Comparison of ENCODE assay signal across 10 cellular contexts in the genomic region with DNA sequence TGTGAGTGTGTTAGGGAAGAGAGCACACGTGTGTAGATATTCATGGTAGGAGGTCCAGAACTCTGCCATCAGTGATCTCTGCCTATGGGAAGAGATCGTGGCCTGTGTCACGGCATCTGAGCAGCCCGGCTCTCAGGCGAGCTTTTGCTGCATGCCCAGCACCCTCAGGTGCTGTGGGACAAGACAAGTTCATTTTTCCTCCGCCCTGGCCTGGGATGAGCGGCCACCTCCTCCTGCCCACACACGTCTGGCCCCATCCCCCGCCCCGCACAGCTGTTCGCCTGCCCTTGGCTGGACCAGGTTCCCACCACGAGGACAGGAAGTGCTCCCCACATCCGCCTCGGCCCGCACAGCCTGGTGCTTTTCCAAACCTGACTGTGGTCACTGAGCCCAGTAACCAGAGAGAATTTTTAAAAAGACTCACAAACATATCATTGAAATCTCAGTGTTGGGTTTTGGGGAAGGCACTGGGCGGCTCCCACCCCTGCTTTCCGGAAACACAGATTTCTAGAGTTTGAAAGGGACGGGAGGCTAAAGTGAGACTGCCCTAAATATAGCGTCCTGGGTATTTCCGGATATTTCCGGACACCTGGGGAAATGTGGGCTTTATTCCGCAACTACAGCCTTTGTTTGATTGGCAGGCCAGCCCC. TPM values are rescaled to one million over a fixed set of nuclear protein-coding genes. Genes with fewer than 3 reads are reported as not detected.
DNase-seq lines count a peak whose midpoint lies in the region; ATAC-seq and TF ChIP-seq lines count a peak whose summit lies in the region.
"Had no signal": no experiment of that assay in that cellular context is flagged by ENCODE, and none has a peak within 500 bp of the region (broad histone marks: within the 10 kb centered on the region; RNA-seq: fewer than 3 reads in every experiment).

No MANE protein-coding gene starts in this region.

- H3K27ac Mint-ChIP-seq in activated CD4-positive, alpha-beta T cell treated with anti-CD3 and anti-CD28 coated beads for 36 hours, result peak overlapping the region; percentile 55
- H3K27ac Mint-ChIP-seq in activated naive CD8-positive, alpha-beta T cell, result no peak overlapping the region

- H3K79me2 ChIP-seq in osteoblast (ENCODE audit: insufficient read depth, low read length), result no peaks in the 10 kb centered on the region

- H3K36me3 Mint-ChIP-seq in activated CD4-positive, alpha-beta T cell treated with anti-CD3 and anti-CD28 coated beads for 36 hours (ENCODE audit: low read depth), result no peaks in the 10 kb centered on the region
- H3K36me3 Mint-ChIP-seq in activated naive CD8-positive, alpha-beta T cell, result no peaks in the 10 kb centered on the region

- peak overlapping the region; percentile 80 for H2AFZ ChIP-seq in osteoblast (ENCODE audit: low read length)

- peak overlapping the region; percentile 73 for H3K4me2 ChIP-seq in osteoblast (ENCODE audit: insufficient read depth, low read length)

- H3K4me3 Mint-ChIP-seq in activated CD4-positive, alpha-beta T cell treated with anti-CD3 and anti-CD28 coated beads for 36 hours, result no peak overlapping the region
- peak overlapping the region; percentile 51 for H3K4me3 Mint-ChIP-seq in activated naive CD8-positive, alpha-beta T cell

- TF ChIP-seq CTCF in osteoblast (IDR thresholded peaks at IDR 0.05; ENCODE audit: extremely low read depth, low read depth, low read length), result no peak

- POLR2A ChIA-PET in activated CD4-positive, alpha-beta T cell treated with anti-CD3 and anti-CD28 coated beads for 36 hours (lab: Charles Lee), result no interaction called here

- intact Hi-C loops in activated CD4-positive, alpha-beta T cell treated with anti-CD3 and anti-CD28 coated beads for 36 hours (cut with DNase I, micrococcal nuclease), result no loop called here

- no peaks in the 10 kb centered on the region for H3K9me3 Mint-ChIP-seq in activated CD4-positive, alpha-beta T cell treated with anti-CD3 and anti-CD28 coated beads for 36 hours (ENCODE audit: low read depth)
- H3K9me3 Mint-ChIP-seq in activated naive CD8-positive, alpha-beta T cell (ENCODE audit: low read depth), result no peaks in the 10 kb centered on the region

- peak; percentile 43 for DNase-seq in activated CD4-positive, alpha-beta T cell treated with anti-CD3 and anti-CD28 coated beads for 36 hours
- no peak for DNase-seq in activated CD4-positive, alpha-beta T cell treated with anti-CD3 and anti-CD28 coated beads for 1 hour
- DNase-seq in osteoblast (ENCODE audit: insufficient read length, low spot score, missing footprints), result peak; percentile 92
- DNase-seq in NCI-H2029 (lab: John Stamatoyannopoulos, UW), result no peak
- no peak for DNase-seq in pons (ENCODE audit: low spot score)
- no peak for DNase-seq in amniotic stem cell (lab: John Stamatoyannopoulos, UW)

- H3K36me3 ChIP-seq in osteoblast (ENCODE audit: insufficient read depth, low read length), result no peaks in the 10 kb centered on the region
- H3K36me3 ChIP-seq: thoracic aorta had no signal

- CTCF ChIA-PET in activated CD4-positive, alpha-beta T cell treated with anti-CD3 and anti-CD28 coated beads for 36 hours (lab: Charles Lee), result interaction anchor here (0.6 to 1.1 kb wide), 4 partner anchors 19 to 155 kb away, joined by 3 to 4 read pairs (median 4); no protein-coding TSS in a partner anchor

- H3K27me3 ChIP-seq in osteoblast (ENCODE audit: insufficient read depth, low read length), result no peaks in the 10 kb centered on the region

- H3K27ac ChIP-seq in osteoblast (ENCODE audit: low read depth, low read length), result peak overlapping the region; percentile 72
- H3K27ac ChIP-seq: thoracic aorta had no signal

- peak overlapping the region; percentile 44 for H3K4me3 ChIP-seq in osteoblast (ENCODE audit: insufficient read depth, low read length)
- H3K4me3 ChIP-seq: thoracic aorta had no signal

- peak; percentile 23 for ATAC-seq in activated CD4-positive, alpha-beta T cell treated with anti-CD3 and anti-CD28 coated beads for 36 hours
- ATAC-seq in HG03064 (IDR thresholded peaks at IDR 0.05; ENCODE audit: low read depth, unreplicated experiment), result peak; percentile 58

- peaks cover 9% of the 10 kb centered on the region for H3K4me1 Mint-ChIP-seq in activated CD4-positive, alpha-beta T cell treated with anti-CD3 and anti-CD28 coated beads for 36 hours
- peaks cover 11% of the 10 kb centered on the region for H3K4me1 Mint-ChIP-seq in activated naive CD8-positive, alpha-beta T cell (ENCODE audit: low read depth)

- no peaks in the 10 kb centered on the region for H4K20me1 ChIP-seq in osteoblast (ENCODE audit: insufficient read depth, low read length)

- no peaks in the 10 kb centered on the region for H3K9me3 ChIP-seq in osteoblast (ENCODE audit: low read depth, low read length)
- H3K9me3 ChIP-seq: thoracic aorta had no signal

- H3K4me1 ChIP-seq in osteoblast (ENCODE audit: insufficient read depth, low read length), result peaks cover 13% of the 10 kb centered on the region

- H3K27me3 Mint-ChIP-seq in activated CD4-positive, alpha-beta T cell treated with anti-CD3 and anti-CD28 coated beads for 36 hours, result peaks cover 7% of the 10 kb centered on the region
- no peaks in the 10 kb centered on the region for H3K27me3 Mint-ChIP-seq in activated naive CD8-positive, alpha-beta T cell

RNA-seq across cellular contexts. Expression of a gene that starts 18.0 kb away (rescaled TPM):
- under 1 TPM in 1 of 2 experiments, not detected in 1; 0.16 TPM for total RNA-seq in activated CD4-positive, alpha-beta T cell treated with anti-CD3 and anti-CD28 coated beads for 36 hours
- total RNA-seq in osteoblast, result 0.72 and 2.4 TPM in 2 replicates
- total RNA-seq: T-helper 1 cell treated with Interleukin-12 subunit alpha and Interleukin-12 subunit beta and Interleukin-4 antibody, amounts not matched to agents 30 ng/mL and 1 ng/mL, for 36 hours; thoracic aorta had no signal

Comparison
In these comparisons a context has a peak if more than half of its experiments do, and no peak if none do; other contexts are left out.
1. DNase-seq: peak in activated CD4-positive, alpha-beta T cell treated with anti-CD3 and anti-CD28 coated beads for 36 hours (single experiment) and osteoblast (single experiment); none in activated CD4-positive, alpha-beta T cell treated with anti-CD3 and anti-CD28 coated beads for 1 hour (single experiment), NCI-H2029 (single experiment), pons (single experiment) and amniotic stem cell (single experiment).